1 cellular context compared by ENCODE assay signal in the genomic region with DNA sequence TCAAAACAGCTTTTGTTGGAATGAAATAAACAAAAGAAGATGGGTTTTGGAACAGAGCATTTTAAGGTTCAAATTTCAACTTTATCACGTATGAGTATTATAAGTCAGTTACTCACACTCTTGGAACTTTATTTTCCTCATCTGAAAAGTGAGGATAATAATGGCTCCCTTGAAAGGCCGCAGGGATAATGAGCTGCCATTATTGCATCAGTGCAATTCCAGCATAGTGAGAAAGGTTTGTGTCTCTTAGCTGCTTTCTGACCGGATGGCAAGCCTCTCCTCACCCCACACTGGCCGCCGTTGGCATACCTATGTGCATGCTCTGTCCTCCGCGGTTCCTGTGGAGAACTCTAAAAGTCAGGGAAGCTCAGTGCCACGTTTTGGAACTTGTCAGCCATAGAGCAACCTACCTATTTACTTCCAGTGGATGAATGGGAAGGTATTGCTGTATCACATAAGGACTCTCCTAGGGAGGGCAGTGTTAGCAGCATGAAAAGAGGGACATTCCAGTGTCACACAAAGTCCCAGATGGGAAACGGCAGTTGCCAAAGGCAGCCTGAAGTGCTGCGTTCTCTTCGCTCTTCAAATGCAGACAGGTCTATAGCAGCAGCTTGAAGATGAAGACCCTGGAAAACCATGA.
TF ChIP-seq lines count a peak whose summit lies in the region.

No MANE protein-coding gene starts in this region.

TF ChIP-seq in IMR-90, 13 proteins besides CTCF, POLR2A, EP300 and RAD21:
- no peak for TF ChIP-seq RCOR1 (IDR thresholded peaks at IDR 0.05; ENCODE audit: insufficient replicate concordance, low read length)
- no peak for TF ChIP-seq NFE2L2 (IDR thresholded peaks at IDR 0.05; ENCODE audit: low read depth, low read length)
- TF ChIP-seq SMC3 (IDR thresholded peaks at IDR 0.05; ENCODE audit: low read depth, low read length) = no peak
- TF ChIP-seq ELK1 (IDR thresholded peaks at IDR 0.05; ENCODE audit: borderline replicate concordance, low read depth, low read length) = no peak
- peak; percentile 65; the same call in 1 of the 2 replicates for TF ChIP-seq CEBPB (IDR thresholded peaks at IDR 0.05; ENCODE audit: low read depth, low read length)
- TF ChIP-seq MAZ (IDR thresholded peaks at IDR 0.05; ENCODE audit: borderline replicate concordance, low read depth, low read length) = no peak
TF ChIP-seq in IMR-90: peak in this region for 1.
